In the genomic region with DNA sequence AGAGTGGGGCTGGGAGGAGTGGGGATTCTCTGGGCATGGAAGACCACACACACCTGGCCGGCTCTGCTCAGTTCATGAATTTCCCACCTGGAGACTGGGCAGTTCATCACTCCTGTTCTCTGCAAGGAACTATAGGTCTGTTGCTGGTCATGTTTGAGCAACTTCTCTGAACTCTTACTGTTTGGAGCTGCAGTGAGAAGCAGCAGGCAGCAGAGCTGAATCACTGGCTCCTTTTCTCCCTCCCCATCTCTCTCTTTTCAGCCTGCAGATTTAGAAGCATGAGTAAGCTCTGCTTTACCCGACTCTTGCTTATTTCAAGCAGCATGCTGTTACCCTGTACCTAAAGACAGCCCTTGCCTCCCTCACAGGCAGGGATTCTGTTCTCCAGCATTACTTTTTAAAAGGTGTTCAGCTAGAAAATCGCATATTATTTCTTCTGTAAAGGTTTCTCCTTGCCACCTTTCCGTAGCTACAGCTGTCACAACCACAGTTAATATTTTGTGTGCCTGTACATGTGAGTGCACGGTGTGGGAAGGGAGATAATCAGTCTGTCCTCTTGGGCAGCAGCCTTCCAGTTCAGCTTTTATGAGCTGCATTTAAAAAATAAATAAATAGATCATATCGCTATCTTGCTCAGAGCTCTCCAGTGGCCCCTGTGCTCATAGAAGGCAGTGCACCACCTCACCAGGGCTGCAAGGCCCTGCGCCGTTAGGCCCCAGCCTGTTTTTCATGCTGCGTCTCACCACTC, we compare ENCODE assay signal across 8 cellular contexts.
A peak's percentile ranks its signal among the peaks of the same experiment; 100 is the strongest.
DNase-seq lines count a peak whose midpoint lies in the region; ATAC-seq and TF ChIP-seq lines count a peak whose summit lies in the region.

No MANE protein-coding gene starts in this region.

- H3K27ac Mint-ChIP-seq in activated CD4-positive, alpha-beta T cell treated with anti-CD3 and anti-CD28 coated beads, Interleukin-2, amount 10 ng/mL, durations not matched to agents 24 days and 14 days: no peak overlapping the region

- no peak overlapping the region for H3K4me3 ChIP-seq in AG04449 (ENCODE audit: low read depth, low read length)
- no peak overlapping the region for H3K4me3 ChIP-seq in HFF-Myc (replicated peaks; ENCODE audit: low read depth, low read length)
- H3K4me3 ChIP-seq in brain microvascular endothelial cell (ENCODE audit: low read depth, low read length): no peak overlapping the region
- H3K4me3 ChIP-seq in lower lobe of right lung: no peak overlapping the region

- H3K9me3 ChIP-seq in lower lobe of right lung: no peaks in the 10 kb centered on the region

- TF ChIP-seq POLR2A in GM18505 (IDR thresholded peaks at IDR 0.05; ENCODE audit: borderline replicate concordance, extremely low read depth, insufficient read depth, insufficient read length): no peak

- H3K27ac ChIP-seq in brain microvascular endothelial cell (no peak overlapping the region), lower lobe of right lung (no peak overlapping the region)

- H3K9me3 Mint-ChIP-seq in activated CD4-positive, alpha-beta T cell treated with anti-CD3 and anti-CD28 coated beads, Interleukin-2, amount 10 ng/mL, durations not matched to agents 24 days and 14 days: no peaks in the 10 kb centered on the region

- H3K4me3 Mint-ChIP-seq in activated CD4-positive, alpha-beta T cell treated with anti-CD3 and anti-CD28 coated beads, Interleukin-2, amount 10 ng/mL, durations not matched to agents 24 days and 14 days: no peak overlapping the region

- CTCF ChIA-PET in AG04449 (lab: Yijun Ruan, JAX): interaction anchor here (0.7 to 2.3 kb wide), 6 partner anchors 10 to 83 kb away, joined by 3 to 9 read pairs (median 6); no protein-coding TSS in a partner anchor

- no peaks in the 10 kb centered on the region for H3K4me1 ChIP-seq in lower lobe of right lung

- H3K36me3 Mint-ChIP-seq in activated CD4-positive, alpha-beta T cell treated with anti-CD3 and anti-CD28 coated beads, Interleukin-2, amount 10 ng/mL, durations not matched to agents 24 days and 14 days (ENCODE audit: low read depth): no peaks in the 10 kb centered on the region

- no peaks in the 10 kb centered on the region for H3K4me1 Mint-ChIP-seq in activated CD4-positive, alpha-beta T cell treated with anti-CD3 and anti-CD28 coated beads, Interleukin-2, amount 10 ng/mL, durations not matched to agents 24 days and 14 days

- no peaks in the 10 kb centered on the region for H3K27me3 ChIP-seq in brain microvascular endothelial cell (replicated peaks)
- H3K27me3 ChIP-seq in lower lobe of right lung (ENCODE audit: low read depth): no peaks in the 10 kb centered on the region

- intact Hi-C loops in lower lobe of right lung (cut with DNase I): no loop called here
- intact Hi-C loops in activated CD4-positive, alpha-beta T cell treated with anti-CD3 and anti-CD28 coated beads, Interleukin-2, amount 10 ng/mL, durations not matched to agents 24 days and 14 days (cut with micrococcal nuclease): no loop called here

- H3K27me3 Mint-ChIP-seq in activated CD4-positive, alpha-beta T cell treated with anti-CD3 and anti-CD28 coated beads, Interleukin-2, amount 10 ng/mL, durations not matched to agents 24 days and 14 days: no peaks in the 10 kb centered on the region

- H3K36me3 ChIP-seq in brain microvascular endothelial cell (replicated peaks): no peaks in the 10 kb centered on the region
- no peaks in the 10 kb centered on the region for H3K36me3 ChIP-seq in lower lobe of right lung

- in situ Hi-C loops in brain microvascular endothelial cell (cut with HindIII; ENCODE audit: low pct_ligation_motif_present, low sequenced_read_pairs): no loop called here

- POLR2A ChIA-PET in AG04449 (lab: Yijun Ruan, JAX): interaction anchor here (0.5 kb wide), 1 partner anchor 1756 kb away, joined by 3 read pairs; no protein-coding TSS in a partner anchor

- ATAC-seq in lower lobe of right lung: peak; percentile 27 to 47
- no peak for ATAC-seq in GM18505 (IDR thresholded peaks at IDR 0.05; ENCODE audit: unreplicated experiment)
- ATAC-seq in HG02798 (IDR thresholded peaks at IDR 0.05; ENCODE audit: poor library complexity, unreplicated experiment): no peak

- TF ChIP-seq CTCF in AG04449 (IDR thresholded peaks at IDR 0.05; ENCODE audit: insufficient read depth, low read length, missing control alignments) (peak; percentile 9), HFF-Myc (IDR thresholded peaks at IDR 0.05; ENCODE audit: low read depth, low read length, missing control alignments) (peak; percentile 20), brain microvascular endothelial cell (IDR thresholded peaks at IDR 0.05; ENCODE audit: low read depth, low read length, missing control alignments) (peak; percentile 60), lower lobe of right lung (IDR thresholded peaks at IDR 0.05) (no peak)

- DNase-seq in AG04449 (ENCODE audit: low read depth, low spot score) (no peak), HFF-Myc (ENCODE audit: extremely low read depth, low read depth) (no peak), brain microvascular endothelial cell (peak; percentile 32), lower lobe of right lung (no peak), HuH-7.5 (ENCODE audit: low spot score) (no peak)
- no peak for DNase-seq in activated CD4-positive, alpha-beta T cell treated with anti-CD3 and anti-CD28 coated beads, Interleukin-2, amount 10 ng/mL, durations not matched to agents 24 days and 14 days

Comparison
In these comparisons a context has a peak if more than half of its experiments do, and no peak if none do; other contexts are left out.
1. ATAC-seq: peak in lower lobe of right lung (2 of 2); none in GM18505 (single experiment) and HG02798 (single experiment).